30 cellular contexts compared by ENCODE assay signal in the genomic region with DNA sequence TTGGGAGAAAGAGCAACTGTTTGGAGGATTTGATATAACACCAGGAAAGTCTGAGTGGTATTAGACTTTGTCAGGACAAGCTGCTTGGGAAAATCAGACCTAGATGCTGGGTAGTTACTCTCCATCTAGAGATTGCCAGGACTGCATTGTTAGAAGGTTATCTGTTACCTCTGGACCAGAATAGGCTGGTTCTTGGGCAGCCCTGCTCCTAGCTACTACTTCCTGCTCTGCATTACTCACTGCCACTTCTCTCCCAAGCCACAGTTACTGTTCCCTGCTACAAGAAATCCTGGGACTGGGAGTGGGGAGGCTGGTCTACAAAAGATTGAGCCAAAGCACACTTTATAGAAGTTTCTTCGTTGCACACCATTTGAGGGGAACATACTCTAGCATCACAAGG.
"Had no signal": no experiment of that assay in that cellular context is flagged by ENCODE, and none has a peak within 500 bp of the region (broad histone marks: within the 10 kb centered on the region; RNA-seq: fewer than 3 reads in every experiment).

No MANE protein-coding gene starts in this region.

- H3K4me3 ChIP-seq: breast epithelium, gastrocnemius medialis, psoas muscle, sigmoid colon had no signal

- ATAC-seq: activated CD4-positive, alpha-beta T cell treated with anti-CD3 and anti-CD28 coated beads for 36 hours; activated CD8-positive, alpha-beta memory T cell treated with anti-CD3 and anti-CD28 coated beads, Interleukin-2, amount 10 ng/mL, durations not matched to agents 7 days and 5 days; activated CD8-positive, alpha-beta T cell treated with anti-CD3 and anti-CD28 coated beads, Interleukin-2, amount 10 ng/mL, durations not matched to agents 7 days and 5 days; activated naive CD4-positive, alpha-beta T cell treated with anti-CD3 and anti-CD28 coated beads, Interleukin-2, amount 50 U/mL, for 72 hours; activated T-cell treated with anti-CD3 and anti-CD28 coated beads, Interleukin-2, amount 50 U/mL, for 72 hours; gastrocnemius medialis; left ventricle myocardium superior; naive thymus-derived CD8-positive, alpha-beta T cell; psoas muscle; stimulated activated memory B cell treated with anti-CD40 and anti-IgM and Interleukin-4, amounts not matched to agents 10 μg/mL and 1 μg/mL and 100 μg/mL, for 72 hours; stimulated activated naive CD8-positive, alpha-beta T cell treated with anti-CD3 and anti-CD28 coated beads, Interleukin-15, amount 100 ng/mL, for 72 hours had no signal

- H3K27ac ChIP-seq: breast epithelium, epithelial cell of prostate, gastrocnemius medialis, parathyroid adenoma, psoas muscle, sigmoid colon had no signal

- H3K27me3 Mint-ChIP-seq: activated CD4-positive, alpha-beta T cell treated with anti-CD3 and anti-CD28 coated beads for 36 hours; activated CD8-positive, alpha-beta memory T cell treated with anti-CD3 and anti-CD28 coated beads, Interleukin-2, amount 10 ng/mL, durations not matched to agents 7 days and 5 days; central memory CD8-positive, alpha-beta T cell; naive thymus-derived CD8-positive, alpha-beta T cell; stimulated activated memory B cell treated with anti-CD40 and anti-IgM and Interleukin-4, amounts not matched to agents 10 μg/mL and 1 μg/mL and 100 μg/mL, for 72 hours; stimulated activated naive CD8-positive, alpha-beta T cell treated with anti-CD3 and anti-CD28 coated beads, Interleukin-15, amount 100 ng/mL, for 72 hours had no signal

- H3K9me3 ChIP-seq: breast epithelium, gastrocnemius medialis, psoas muscle, sigmoid colon had no signal

- H3K4me1 ChIP-seq: breast epithelium, gastrocnemius medialis, parathyroid adenoma, psoas muscle, sigmoid colon had no signal

- H3K27ac Mint-ChIP-seq: activated CD4-positive, alpha-beta T cell treated with anti-CD3 and anti-CD28 coated beads for 36 hours; activated CD8-positive, alpha-beta memory T cell treated with anti-CD3 and anti-CD28 coated beads, Interleukin-2, amount 10 ng/mL, durations not matched to agents 7 days and 5 days; activated CD8-positive, alpha-beta T cell treated with anti-CD3 and anti-CD28 coated beads, Interleukin-2, amount 10 ng/mL, durations not matched to agents 7 days and 5 days; activated naive CD4-positive, alpha-beta T cell treated with anti-CD3 and anti-CD28 coated beads, Interleukin-2, amount 50 U/mL, for 72 hours; activated T-cell treated with anti-CD3 and anti-CD28 coated beads, Interleukin-2, amount 50 U/mL, for 72 hours; naive thymus-derived CD8-positive, alpha-beta T cell; stimulated activated memory B cell treated with anti-CD40 and anti-IgM and Interleukin-4, amounts not matched to agents 10 μg/mL and 1 μg/mL and 100 μg/mL, for 72 hours; T-helper 2 cell treated with Interferon-gamma antibody and Interleukin-4, amounts not matched to agents 5 μg/mL and 100 μg/mL, for 36 hours had no signal

- H2AFZ ChIP-seq: parathyroid adenoma had no signal

- H3K4me3 Mint-ChIP-seq: activated CD4-positive, alpha-beta T cell treated with anti-CD3 and anti-CD28 coated beads for 36 hours; activated CD8-positive, alpha-beta memory T cell treated with anti-CD3 and anti-CD28 coated beads, Interleukin-2, amount 10 ng/mL, durations not matched to agents 7 days and 5 days; activated CD8-positive, alpha-beta T cell treated with anti-CD3 and anti-CD28 coated beads, Interleukin-2, amount 10 ng/mL, durations not matched to agents 7 days and 5 days; activated T-cell treated with anti-CD3 and anti-CD28 coated beads, Interleukin-2, amount 50 U/mL, for 72 hours; central memory CD8-positive, alpha-beta T cell; naive thymus-derived CD8-positive, alpha-beta T cell; neural crest cell; stimulated activated memory B cell treated with anti-CD40 and anti-IgM and Interleukin-4, amounts not matched to agents 10 μg/mL and 1 μg/mL and 100 μg/mL, for 72 hours; stimulated activated naive CD8-positive, alpha-beta T cell treated with anti-CD3 and anti-CD28 coated beads, Interleukin-15, amount 100 ng/mL, for 72 hours; T-helper 2 cell treated with Interferon-gamma antibody and Interleukin-4, amounts not matched to agents 5 μg/mL and 100 μg/mL, for 36 hours had no signal

- H3K79me2 ChIP-seq: parathyroid adenoma had no signal

- H3K9ac ChIP-seq: parathyroid adenoma had no signal

- DNase-seq: activated CD4-positive, alpha-beta T cell treated with anti-CD3 and anti-CD28 coated beads for 36 hours; activated CD4-positive, CD25-positive, alpha-beta regulatory T cell; activated CD8-positive, alpha-beta memory T cell treated with anti-CD3 and anti-CD28 coated beads, Interleukin-2, amount 10 ng/mL, durations not matched to agents 7 days and 5 days; activated CD8-positive, alpha-beta T cell treated with anti-CD3 and anti-CD28 coated beads, Interleukin-2, amount 10 ng/mL, durations not matched to agents 7 days and 5 days; activated naive CD4-positive, alpha-beta T cell; activated T-cell treated with anti-CD3 and anti-CD28 coated beads, Interleukin-2, amount 50 U/mL, for 72 hours; dermis blood vessel endothelial cell; effector CD4-positive, alpha-beta T cell; gastrocnemius medialis; glutamatergic neuron; islet precursor cell; left ventricle myocardium superior; mammary epithelial cell; midbrain; naive thymus-derived CD8-positive, alpha-beta T cell; occipital lobe; psoas muscle; sigmoid colon; small intestine; stimulated activated CD4-positive, alpha-beta T cell treated with anti-CD3 and anti-CD28 coated beads, Interleukin-4, amount 100 ng/mL, for 24 hours; stimulated activated naive CD8-positive, alpha-beta T cell treated with anti-CD3 and anti-CD28 coated beads, Interleukin-15, amount 100 ng/mL, for 72 hours; substantia nigra had no signal

- H3K36me3 ChIP-seq: breast epithelium, gastrocnemius medialis, sigmoid colon had no signal

- H3K27me3 ChIP-seq: breast epithelium, gastrocnemius medialis, sigmoid colon had no signal

- H3K9me3 Mint-ChIP-seq: activated T-cell treated with anti-CD3 and anti-CD28 coated beads, Interleukin-2, amount 50 U/mL, for 72 hours; central memory CD8-positive, alpha-beta T cell; neural crest cell; stimulated activated memory B cell treated with anti-CD40 and anti-IgM and Interleukin-4, amounts not matched to agents 10 μg/mL and 1 μg/mL and 100 μg/mL, for 72 hours; stimulated activated naive CD8-positive, alpha-beta T cell treated with anti-CD3 and anti-CD28 coated beads, Interleukin-15, amount 100 ng/mL, for 72 hours; T-helper 2 cell treated with Interferon-gamma antibody and Interleukin-4, amounts not matched to agents 5 μg/mL and 100 μg/mL, for 36 hours had no signal

- H3K4me1 Mint-ChIP-seq: activated CD4-positive, alpha-beta T cell treated with anti-CD3 and anti-CD28 coated beads for 36 hours; activated CD8-positive, alpha-beta memory T cell treated with anti-CD3 and anti-CD28 coated beads, Interleukin-2, amount 10 ng/mL, durations not matched to agents 7 days and 5 days; central memory CD8-positive, alpha-beta T cell; naive thymus-derived CD8-positive, alpha-beta T cell; stimulated activated memory B cell treated with anti-CD40 and anti-IgM and Interleukin-4, amounts not matched to agents 10 μg/mL and 1 μg/mL and 100 μg/mL, for 72 hours; stimulated activated naive CD8-positive, alpha-beta T cell treated with anti-CD3 and anti-CD28 coated beads, Interleukin-15, amount 100 ng/mL, for 72 hours had no signal

- H3K36me3 Mint-ChIP-seq: activated CD8-positive, alpha-beta memory T cell treated with anti-CD3 and anti-CD28 coated beads, Interleukin-2, amount 10 ng/mL, durations not matched to agents 7 days and 5 days; activated naive CD4-positive, alpha-beta T cell treated with anti-CD3 and anti-CD28 coated beads, Interleukin-2, amount 50 U/mL, for 72 hours; naive thymus-derived CD8-positive, alpha-beta T cell; stimulated activated memory B cell treated with anti-CD40 and anti-IgM and Interleukin-4, amounts not matched to agents 10 μg/mL and 1 μg/mL and 100 μg/mL, for 72 hours had no signal
